In genomic region chr5:997711-998110, GRCh38 we compare ENCODE assay signal across 21 cellular contexts. TPM values are rescaled to one million over a fixed set of nuclear protein-coding genes. Genes with fewer than 3 reads are reported as not detected.
A peak's percentile ranks its signal among the peaks of the same experiment; 100 is the strongest.
DNase-seq lines count a peak whose midpoint lies in the region; ATAC-seq and TF ChIP-seq lines count a peak whose summit lies in the region.
"Had no signal": no experiment of that assay in that cellular context is flagged by ENCODE, and none has a peak within 500 bp of the region (broad histone marks: within the 10 kb centered on the region; RNA-seq: fewer than 3 reads in every experiment).

No MANE protein-coding gene starts in this region.

- no peak overlapping the region for H2BK12ac ChIP-seq in H9 (ENCODE audit: insufficient read length, low read depth, low read length)

- H3K36me3 ChIP-seq in BLaER1 (no peaks in the 10 kb centered on the region), KOPT-K1 (ENCODE audit: insufficient read depth, low read length) (peaks cover 2% of the 10 kb centered on the region; the same call in 1 of the 2 replicates), hepatocyte (replicated peaks; ENCODE audit: insufficient read depth, low read depth) (no peaks in the 10 kb centered on the region)
- H3K36me3 ChIP-seq: esophagus muscularis mucosa, gastrocnemius medialis, neutrophil had no signal

- no peak overlapping the region for H2BK5ac ChIP-seq in H9 (ENCODE audit: insufficient read length, low read length)

- no peaks in the 10 kb centered on the region for H3K9me2 ChIP-seq in hepatocyte (replicated peaks; ENCODE audit: insufficient read depth)
- H3K9me2 ChIP-seq: SK-N-SH had no signal

- H3K4me3 ChIP-seq in BLaER1 (no peak overlapping the region), hepatocyte (no peak overlapping the region)
- H3K4me3 ChIP-seq: gastrocnemius medialis had no signal

- H2BK120ac ChIP-seq in H9 (ENCODE audit: low read depth, low read length, poor library complexity, severe bottlenecking), result no peak overlapping the region

- H2AK5ac ChIP-seq in H9 (ENCODE audit: insufficient read length, low read length), result no peak overlapping the region

- no peak overlapping the region for H3K18ac ChIP-seq in H9 (ENCODE audit: insufficient read length, low read depth, low read length)

- H4K8ac ChIP-seq in H9 (replicated peaks; ENCODE audit: insufficient read length, low read depth, low read length), result no peak overlapping the region

- H3T11ph ChIP-seq in H9 (ENCODE audit: low read length), result no peak overlapping the region

- H3K27ac ChIP-seq in BLaER1 (no peak overlapping the region), KOPT-K1 (ENCODE audit: low read depth, low read length, poor library complexity, severe bottlenecking) (peak overlapping the region; percentile 88), hepatocyte (peak overlapping the region; percentile 72), H9 (ENCODE audit: insufficient read length, low read depth, low read length) (no peak overlapping the region)
- H3K27ac ChIP-seq: gastrocnemius medialis, neutrophil had no signal

- no peaks in the 10 kb centered on the region for H3K79me2 ChIP-seq in hepatocyte
- no peaks in the 10 kb centered on the region for H3K79me2 ChIP-seq in H9 (ENCODE audit: insufficient read depth, low read length)

- H4K5ac ChIP-seq in H9 (ENCODE audit: insufficient read length, low read depth, low read length), result no peak overlapping the region

- TF ChIP-seq CTCF in hepatocyte (IDR thresholded peaks at IDR 0.05; ENCODE audit: poor library complexity) (no peak), H9 (conservative IDR thresholded peaks at IDR 0.05) (no peak)

- H4K20me1 ChIP-seq in BLaER1 (no peaks in the 10 kb centered on the region), hepatocyte (ENCODE audit: insufficient read depth, poor library complexity, severe bottlenecking) (no peaks in the 10 kb centered on the region), H9 (ENCODE audit: control insufficient read depth, insufficient read depth, insufficient read length) (peaks cover 2% of the 10 kb centered on the region)

- H3K9me3 Mint-ChIP-seq in H9, result no peaks in the 10 kb centered on the region
- H3K9me3 Mint-ChIP-seq: activated T-cell treated with anti-CD3 and anti-CD28 coated beads, Interleukin-2, amount 50 U/mL, for 4 hours; CD8-positive, alpha-beta T cell; stimulated activated effector memory CD8-positive, alpha-beta T cell treated with anti-CD3 and anti-CD28 coated beads, Interleukin-12 subunit alpha, Interleukin-12 subunit beta, amount 100 ng/mL, for 72 hours had no signal

- intact Hi-C loops in posterior vena cava (cut with DNase I), result no loop called here

- H3K4me2 ChIP-seq in BLaER1 (peak overlapping the region; percentile 97), hepatocyte (no peak overlapping the region), H9 (ENCODE audit: insufficient read depth, insufficient read length, low read length) (no peak overlapping the region)
- H3K4me2 ChIP-seq: SK-N-SH had no signal

- no peak overlapping the region for H2BK15ac ChIP-seq in H9 (ENCODE audit: low read depth, low read length)

- no peaks in the 10 kb centered on the region for H3K36me3 Mint-ChIP-seq in H9 (ENCODE audit: insufficient read depth in 1 of 3, low read depth in 3 of 3)
- H3K36me3 Mint-ChIP-seq: activated naive CD8-positive, alpha-beta T cell; CD8-positive, alpha-beta T cell; stimulated activated effector memory CD8-positive, alpha-beta T cell treated with anti-CD3 and anti-CD28 coated beads, Interleukin-12 subunit alpha, Interleukin-12 subunit beta, amount 100 ng/mL, for 72 hours had no signal

- no peak overlapping the region for H2BK20ac ChIP-seq in H9 (ENCODE audit: low read depth, low read length, poor library complexity, severe bottlenecking)

- DNase-seq in hepatocyte (ENCODE audit: low spot score) (no peak), posterior vena cava (ENCODE audit: low spot score) (peak; percentile 53), H9 (no peak), activated gamma-delta T cell treated with Interleukin-2 at 50 U/mL for 16 hours (no peak)
- no peak for DNase-seq in stimulated activated CD4-positive, alpha-beta T cell treated with anti-CD3 and anti-CD28 coated beads, Interleukin-12 subunit alpha, Interleukin-12 subunit beta, amount 100 ng/mL, for 4 hours
- DNase-seq: activated T-cell treated with anti-CD3 and anti-CD28 coated beads, Interleukin-2, amount 50 U/mL, for 4 hours; CD8-positive, alpha-beta T cell; effector CD4-positive, alpha-beta T cell; gastrocnemius medialis; GF-D8; NCI-H187 treated with DMSO at 0.1 percent for 48 hours; SK-N-SH; T-helper 9 cell had no signal

- no peaks in the 10 kb centered on the region for H3K27me3 ChIP-seq in BLaER1
- H3K27me3 ChIP-seq in hepatocyte, result no peaks in the 10 kb centered on the region
- H3K27me3 ChIP-seq in H9 (ENCODE audit: insufficient read depth, low read length), result no peaks in the 10 kb centered on the region
- H3K27me3 ChIP-seq: esophagus muscularis mucosa, gastrocnemius medialis had no signal

- no peak overlapping the region for H3K56ac ChIP-seq in H9 (ENCODE audit: insufficient read length, low read depth, low read length)

- peaks cover 7 to 10% of the 10 kb centered on the region in 2 experiments for H3K4me1 Mint-ChIP-seq in H9

- H4K91ac ChIP-seq in H9 (ENCODE audit: insufficient read length, low read depth, low read length), result no peak overlapping the region

- no peak overlapping the region for H3K23ac ChIP-seq in H9 (ENCODE audit: insufficient read length, low read depth, low read length)

- H3K9ac ChIP-seq in BLaER1 (no peak overlapping the region), H9 (ENCODE audit: extremely low read depth, insufficient read length, low read length) (no peak overlapping the region)
- H3K9ac ChIP-seq: SK-N-SH had no signal

- H3K14ac ChIP-seq in H9 (ENCODE audit: insufficient read depth, low read length), result no peak overlapping the region

- H3K27me3 Mint-ChIP-seq in H9 (ENCODE audit: low read depth), result peaks cover 22% of the 10 kb centered on the region
- H3K27me3 Mint-ChIP-seq: activated naive CD8-positive, alpha-beta T cell had no signal

- no peak overlapping the region for H3K4me3 Mint-ChIP-seq in H9
- H3K4me3 Mint-ChIP-seq: activated naive CD8-positive, alpha-beta T cell; activated T-cell treated with anti-CD3 and anti-CD28 coated beads, Interleukin-2, amount 50 U/mL, for 4 hours; CD8-positive, alpha-beta T cell; stimulated activated effector memory CD8-positive, alpha-beta T cell treated with anti-CD3 and anti-CD28 coated beads, Interleukin-12 subunit alpha, Interleukin-12 subunit beta, amount 100 ng/mL, for 72 hours had no signal

- H3K23me2 ChIP-seq in H9 (ENCODE audit: insufficient read length, low read depth, low read length, poor library complexity, severe bottlenecking), result no peaks in the 10 kb centered on the region

- H3K4ac ChIP-seq in H9 (ENCODE audit: low read depth, low read length), result no peak overlapping the region

- H2AFZ ChIP-seq in hepatocyte (no peak overlapping the region), H9 (ENCODE audit: low read length) (no peak overlapping the region)

- H3K9me3 ChIP-seq in BLaER1 (no peaks in the 10 kb centered on the region), KOPT-K1 (ENCODE audit: insufficient read depth, low read length, poor library complexity, severe bottlenecking) (no peaks in the 10 kb centered on the region), hepatocyte (ENCODE audit: low read depth) (no peaks in the 10 kb centered on the region), H9 (ENCODE audit: control insufficient read depth, low read depth, low read length) (no peaks in the 10 kb centered on the region)
- H3K9me3 ChIP-seq: esophagus muscularis mucosa, gastrocnemius medialis, neutrophil, SK-N-SH had no signal

- H3K27ac Mint-ChIP-seq in H9, result no peak overlapping the region
- H3K27ac Mint-ChIP-seq: activated naive CD8-positive, alpha-beta T cell; CD8-positive, alpha-beta T cell; stimulated activated effector memory CD8-positive, alpha-beta T cell treated with anti-CD3 and anti-CD28 coated beads, Interleukin-12 subunit alpha, Interleukin-12 subunit beta, amount 100 ng/mL, for 72 hours had no signal

- H3K4me1 ChIP-seq in BLaER1, result peaks cover 81% of the 10 kb centered on the region
- H3K4me1 ChIP-seq in hepatocyte (ENCODE audit: insufficient read depth), result peaks cover 17% of the 10 kb centered on the region
- H3K4me1 ChIP-seq in H9 (ENCODE audit: insufficient read depth, low read length), result no peaks in the 10 kb centered on the region
- H3K4me1 ChIP-seq: gastrocnemius medialis had no signal

- no peaks in the 10 kb centered on the region for H3K79me1 ChIP-seq in H9 (ENCODE audit: insufficient read depth, low read depth, low read length, poor library complexity, severe bottlenecking)

- ATAC-seq in HG03280 (IDR thresholded peaks at IDR 0.05; ENCODE audit: unreplicated experiment), result no peak
- ATAC-seq: gastrocnemius medialis, Panc1 had no signal

- WGBS in hepatocyte (ENCODE audit: low lambda C conversion rate, missing lambda C conversion rate), result 88% methylated on average over 6 of the region's 6 CpGs
- WGBS in H9 (ENCODE audit: extremely low coverage, insufficient read length, low lambda C conversion rate), result no CpG with 5 or more reads among the region's 6 CpGs

RNA-seq across cellular contexts. Expression of gene NKD2, which starts 10.9 kb away (rescaled TPM):
- total RNA-seq in hepatocyte (1.4 and 2.0 TPM in 2 replicates), posterior vena cava (1 to 10 TPM; 2.7 to 5.0 TPM), H9 (2021) (7.3 and 7.7 TPM in 2 replicates)
- polyA plus RNA-seq in hepatocyte, result 9.1 and 10.1 TPM in 2 replicates
- total RNA-seq: gastrocnemius medialis had no signal
- polyA plus RNA-seq: SK-N-SH had no signal

Comparison
In these comparisons a context has a peak if more than half of its experiments do, and no peak if none do; other contexts are left out.
1. H3K27ac ChIP-seq: peak in KOPT-K1 (single experiment) and hepatocyte (single experiment); none in BLaER1 (single experiment) and H9 (single experiment).